In genomic region chr17:21001813-21002221, GRCh38 we compare ENCODE assay signal across 11 cellular contexts. TPM values are rescaled to one million over a fixed set of nuclear protein-coding genes. Genes with fewer than 3 reads are reported as not detected.
DNase-seq lines count a peak whose midpoint lies in the region; TF ChIP-seq lines count a peak whose summit lies in the region.
"Had no signal": no experiment of that assay in that cellular context is flagged by ENCODE, and none has a peak within 500 bp of the region (broad histone marks: within the 10 kb centered on the region; RNA-seq: fewer than 3 reads in every experiment).

No MANE protein-coding gene starts in this region.

- CTCF ChIA-PET in RWPE1 (lab: Yijun Ruan, JAX): no interaction called here

- intact Hi-C loops in esophagus muscularis mucosa (cut with DNase I) (no loop called here), ascending aorta (cut with DNase I) (no loop called here)

- H3K27ac ChIP-seq in RWPE1 (peak overlapping the region; percentile 56), esophagus muscularis mucosa (replicated peaks in 1 of 4) (peak overlapping the region; percentile 44 to 69 (median 60)), ascending aorta (no peak overlapping the region)

- no peak overlapping the region for H3K4me3 ChIP-seq in esophagus muscularis mucosa
- H3K4me3 ChIP-seq in ascending aorta: no peak overlapping the region

- TF ChIP-seq CTCF in RWPE1 (conservative IDR thresholded peaks at IDR 0.05; ENCODE audit: low read depth) (no peak), esophagus muscularis mucosa (IDR thresholded peaks at IDR 0.05) (no peak), ascending aorta (IDR thresholded peaks at IDR 0.05) (no peak)

- in situ Hi-C loops in G401 (cut with HindIII; ENCODE audit: low sequenced_read_pairs): no loop called here

- peaks cover 46 to 74% (median 67%) of the 10 kb centered on the region in 4 donors for H3K36me3 ChIP-seq in esophagus muscularis mucosa
- peaks cover 53 to 69% of the 10 kb centered on the region in 2 donors for H3K36me3 ChIP-seq in ascending aorta

- no peak for TF ChIP-seq EP300 in esophagus muscularis mucosa (IDR thresholded peaks at IDR 0.05)

- no peak for TF ChIP-seq POLR2A in esophagus muscularis mucosa (IDR thresholded peaks at IDR 0.05; ENCODE audit: low read depth)

- peak; percentile 34 for DNase-seq in G401 (ENCODE audit: low spot score)
- no peak for DNase-seq in RWPE1 (ENCODE audit: low spot score)
- DNase-seq in esophagus muscularis mucosa (ENCODE audit: extremely low spot score): no peak
- DNase-seq in pons (ENCODE audit: low spot score): peak; percentile 76
- DNase-seq in ascending aorta (ENCODE audit: low spot score in 2 of 2): no peak
- no peak for DNase-seq in DMS153 (lab: John Stamatoyannopoulos, UW)
- no peak for DNase-seq in stimulated activated CD4-positive, alpha-beta T cell treated with anti-CD3 and anti-CD28 coated beads, Interleukin-1b, Interleukin-23, amount 100 ng/mL, for 48 hours
- DNase-seq in NK-92 treated with Interleukin-12 subunit alpha and Interleukin-12 subunit beta, amount 100 ng/mL, for 24 hours (lab: John Stamatoyannopoulos, UW): no peak
- DNase-seq: DND-41, NCI-H2171, SHP77 had no signal

- WGBS in esophagus muscularis mucosa: 56% methylated on average over 12 of the region's 12 CpGs

- no peaks in the 10 kb centered on the region for H3K9me3 ChIP-seq in esophagus muscularis mucosa
- H3K9me3 ChIP-seq in ascending aorta: no peaks in the 10 kb centered on the region

- H3K27me3 ChIP-seq in esophagus muscularis mucosa (no peaks in the 10 kb centered on the region), ascending aorta (no peaks in the 10 kb centered on the region)

- H3K4me1 ChIP-seq in esophagus muscularis mucosa: peaks cover 45 to 76% (median 55%) of the 10 kb centered on the region in 4 donors
- peaks cover 0 to 14% of the 10 kb centered on the region in 2 donors for H3K4me1 ChIP-seq in ascending aorta

- POLR2A ChIA-PET in RWPE1 (lab: Yijun Ruan, JAX; ENCODE audit: low non-redundant PET): no interaction called here

RNA-seq across cellular contexts. Expression of gene USP22, which starts 41.0 kb away (rescaled TPM):
- total RNA-seq in G401 (2014; rRNA removed; shearing (Covaris generic)): 250 and 300 TPM in 2 replicates
- total RNA-seq in esophagus muscularis mucosa: 100 to 1,000 TPM in 2 of 4 donors, 10 to 100 TPM in 2; 78.5 to 135 (median 112) TPM
- 170 TPM for total RNA-seq in ascending aorta

Comparison
In these comparisons a context has a peak if more than half of its experiments do, and no peak if none do; other contexts are left out.
1. DNase-seq: peak in G401 (single experiment) and pons (single experiment); none in RWPE1 (single experiment), esophagus muscularis mucosa (single experiment), ascending aorta (0 of 2), DMS153 (single experiment), stimulated activated CD4-positive, alpha-beta T cell treated with anti-CD3 and anti-CD28 coated beads, Interleukin-1b, Interleukin-23, amount 100 ng/mL, for 48 hours (single experiment) and NK-92 treated with Interleukin-12 subunit alpha and Interleukin-12 subunit beta, amount 100 ng/mL, for 24 hours (single experiment).
2. H3K27ac ChIP-seq: peak in RWPE1 (single experiment) and esophagus muscularis mucosa (4 of 4); none in ascending aorta (0 of 2).